In genomic region chr9:138072897-138073296, GRCh38 we compare ENCODE assay signal across 27 cellular contexts.
DNase-seq lines count a peak whose midpoint lies in the region; ATAC-seq and TF ChIP-seq lines count a peak whose summit lies in the region.
"Had no signal": no experiment of that assay in that cellular context is flagged by ENCODE, and none has a peak within 500 bp of the region (broad histone marks: within the 10 kb centered on the region; RNA-seq: fewer than 3 reads in every experiment).

No MANE protein-coding gene starts in this region.

- ATAC-seq in Right ventricle myocardium inferior (no peak), left cardiac atrium (no peak), GM18870 (IDR thresholded peaks at IDR 0.05; ENCODE audit: unreplicated experiment) (no peak)
- ATAC-seq: A549; activated T-cell treated with anti-CD3 and anti-CD28 coated beads, Interleukin-2, amount 50 U/mL, for 4 hours; foreskin keratinocyte; lower lobe of right lung; naive thymus-derived CD4-positive, alpha-beta T cell; stimulated activated naive B cell treated with anti-CD40 and anti-IgM and Interleukin-4, amounts not matched to agents 10 μg/mL and 1 μg/mL and 100 μg/mL, for 72 hours had no signal

- intact Hi-C loops in Right ventricle myocardium inferior (cut with DNase I) (no loop called here), left cardiac atrium (cut with DNase I) (no loop called here)

- H3K27me3 ChIP-seq in brain microvascular endothelial cell (replicated peaks): no peaks in the 10 kb centered on the region
- H3K27me3 ChIP-seq: foreskin keratinocyte had no signal

- H3K4me3 ChIP-seq in brain microvascular endothelial cell (ENCODE audit: low read depth, low read length): no peak overlapping the region
- H3K4me3 ChIP-seq: A549, esophagus squamous epithelium, lower lobe of right lung, PC-9 had no signal

- no peak overlapping the region for H3K27ac Mint-ChIP-seq in activated CD4-positive, alpha-beta memory T cell treated with anti-CD3 and anti-CD28 coated beads, Interleukin-2, amount 10 ng/mL, durations not matched to agents 7 days and 5 days
- H3K27ac Mint-ChIP-seq: CD4-positive, CD25-positive, alpha-beta regulatory T cell; dendritic cell treated with granulocyte-macrophage colony-stimulating factor and Interleukin-4, amounts not matched to agents 40 ng/mL and 50 ng/mL, for 4 days; naive thymus-derived CD4-positive, alpha-beta T cell had no signal

- no peaks in the 10 kb centered on the region for H3K27me3 Mint-ChIP-seq in activated CD4-positive, alpha-beta memory T cell treated with anti-CD3 and anti-CD28 coated beads, Interleukin-2, amount 10 ng/mL, durations not matched to agents 7 days and 5 days
- H3K27me3 Mint-ChIP-seq: dendritic cell treated with granulocyte-macrophage colony-stimulating factor and Interleukin-4, amounts not matched to agents 40 ng/mL and 50 ng/mL, for 4 days had no signal

- peak; percentile 58 for DNase-seq in Right ventricle myocardium inferior (ENCODE audit: missing footprints)
- DNase-seq in left cardiac atrium: no peak
- peak; percentile 9 for DNase-seq in activated CD4-positive, alpha-beta memory T cell treated with anti-CD3 and anti-CD28 coated beads, Interleukin-2, amount 10 ng/mL, durations not matched to agents 7 days and 5 days
- peak; percentile 83 for DNase-seq in mesenteric fat pad (ENCODE audit: low spot score)
- DNase-seq in ureter (ENCODE audit: low spot score): peak; percentile 39
- DNase-seq in brain microvascular endothelial cell: no peak
- DNase-seq in DMS114 treated with DMSO at 0.1 percent for 48 hours (lab: John Stamatoyannopoulos, UW; ENCODE audit: unreplicated experiment): no peak
- DNase-seq: activated CD4-positive, alpha-beta T cell treated with anti-CD3 and anti-CD28 coated beads for 4 hours; activated naive CD4-positive, alpha-beta T cell treated with Interleukin-2 at 50 U/mL for 16 hours; activated T-cell treated with anti-CD3 and anti-CD28 coated beads, Interleukin-2, amount 50 U/mL, for 4 hours; Calu3; CD4-positive, CD25-positive, alpha-beta regulatory T cell; central memory CD4-positive, alpha-beta T cell; esophagus squamous epithelium; foreskin keratinocyte; Kasumi-1; lower lobe of right lung; naive thymus-derived CD4-positive, alpha-beta T cell; NCI-H1417; NCI-H2029 treated with DMSO at 0.1 percent for 48 hours; PC-9; stimulated activated naive B cell treated with anti-CD40 and anti-IgM and Interleukin-4, amounts not matched to agents 10 μg/mL and 1 μg/mL and 100 μg/mL, for 72 hours; T-helper 9 cell had no signal

- no peak overlapping the region for H3K27ac ChIP-seq in brain microvascular endothelial cell
- H3K27ac ChIP-seq: A549, esophagus squamous epithelium, foreskin keratinocyte, lower lobe of right lung, PC-9, VCaP had no signal

- no peaks in the 10 kb centered on the region for H3K4me1 Mint-ChIP-seq in activated CD4-positive, alpha-beta memory T cell treated with anti-CD3 and anti-CD28 coated beads, Interleukin-2, amount 10 ng/mL, durations not matched to agents 7 days and 5 days
- H3K4me1 Mint-ChIP-seq: CD4-positive, CD25-positive, alpha-beta regulatory T cell; naive thymus-derived CD4-positive, alpha-beta T cell had no signal

- POLR2A ChIA-PET in activated CD4-positive, alpha-beta memory T cell treated with anti-CD3 and anti-CD28 coated beads, Interleukin-2, amount 10 ng/mL, durations not matched to agents 7 days and 5 days (lab: Charles Lee): no interaction called here

- no peak for TF ChIP-seq CTCF in brain microvascular endothelial cell (IDR thresholded peaks at IDR 0.05; ENCODE audit: low read depth, low read length, missing control alignments)

- no peaks in the 10 kb centered on the region for H3K9me3 Mint-ChIP-seq in activated CD4-positive, alpha-beta memory T cell treated with anti-CD3 and anti-CD28 coated beads, Interleukin-2, amount 10 ng/mL, durations not matched to agents 7 days and 5 days
- H3K9me3 Mint-ChIP-seq: activated T-cell treated with anti-CD3 and anti-CD28 coated beads, Interleukin-2, amount 50 U/mL, for 4 hours; dendritic cell treated with granulocyte-macrophage colony-stimulating factor and Interleukin-4, amounts not matched to agents 40 ng/mL and 50 ng/mL, for 4 days; stimulated activated naive B cell treated with anti-CD40 and anti-IgM and Interleukin-4, amounts not matched to agents 10 μg/mL and 1 μg/mL and 100 μg/mL, for 72 hours had no signal

- no peaks in the 10 kb centered on the region for H3K36me3 ChIP-seq in brain microvascular endothelial cell (replicated peaks)
- H3K36me3 ChIP-seq: esophagus squamous epithelium, lower lobe of right lung had no signal

- no peaks in the 10 kb centered on the region for H3K36me3 Mint-ChIP-seq in activated CD4-positive, alpha-beta memory T cell treated with anti-CD3 and anti-CD28 coated beads, Interleukin-2, amount 10 ng/mL, durations not matched to agents 7 days and 5 days (ENCODE audit: low read depth)
- H3K36me3 Mint-ChIP-seq: CD4-positive, CD25-positive, alpha-beta regulatory T cell; naive thymus-derived CD4-positive, alpha-beta T cell; stimulated activated naive B cell treated with anti-CD40 and anti-IgM and Interleukin-4, amounts not matched to agents 10 μg/mL and 1 μg/mL and 100 μg/mL, for 72 hours had no signal

- in situ Hi-C loops in brain microvascular endothelial cell (cut with HindIII; ENCODE audit: low pct_ligation_motif_present, low sequenced_read_pairs): no loop called here

- H3K4me3 Mint-ChIP-seq in activated CD4-positive, alpha-beta memory T cell treated with anti-CD3 and anti-CD28 coated beads, Interleukin-2, amount 10 ng/mL, durations not matched to agents 7 days and 5 days: no peak overlapping the region
- H3K4me3 Mint-ChIP-seq: activated T-cell treated with anti-CD3 and anti-CD28 coated beads, Interleukin-2, amount 50 U/mL, for 4 hours; CD4-positive, CD25-positive, alpha-beta regulatory T cell; dendritic cell treated with granulocyte-macrophage colony-stimulating factor and Interleukin-4, amounts not matched to agents 40 ng/mL and 50 ng/mL, for 4 days; naive thymus-derived CD4-positive, alpha-beta T cell; stimulated activated naive B cell treated with anti-CD40 and anti-IgM and Interleukin-4, amounts not matched to agents 10 μg/mL and 1 μg/mL and 100 μg/mL, for 72 hours had no signal

- CTCF ChIA-PET in activated CD4-positive, alpha-beta memory T cell treated with anti-CD3 and anti-CD28 coated beads, Interleukin-2, amount 10 ng/mL, durations not matched to agents 7 days and 5 days (lab: Charles Lee): no interaction called here

Comparison
In these comparisons a context has a peak if more than half of its experiments do, and no peak if none do; other contexts are left out.
1. DNase-seq: peak in Right ventricle myocardium inferior (single experiment), activated CD4-positive, alpha-beta memory T cell treated with anti-CD3 and anti-CD28 coated beads, Interleukin-2, amount 10 ng/mL, durations not matched to agents 7 days and 5 days (single experiment), mesenteric fat pad (single experiment) and ureter (single experiment); none in left cardiac atrium (single experiment), brain microvascular endothelial cell (single experiment) and DMS114 treated with DMSO at 0.1 percent for 48 hours (single experiment).